In the genomic region with DNA sequence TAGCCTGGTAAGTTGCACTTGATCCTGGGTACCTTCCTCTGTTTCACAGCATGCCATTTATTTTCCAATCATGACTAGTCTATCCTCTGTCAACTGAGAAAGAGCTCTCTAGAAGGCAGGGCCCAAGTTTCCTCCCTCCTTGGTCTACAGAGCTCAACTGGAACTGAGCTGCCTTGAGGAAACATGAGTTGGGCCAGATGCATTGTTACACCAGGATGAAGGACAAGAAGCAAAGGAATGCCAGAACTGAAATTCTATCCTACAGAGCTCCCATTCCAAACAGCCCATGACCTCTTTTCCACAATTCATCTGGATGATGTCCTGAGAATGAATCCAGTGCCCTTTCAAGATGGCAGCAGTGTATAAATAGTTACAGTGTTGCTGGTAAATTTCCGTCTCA, we compare ENCODE assay signal across 18 cellular contexts.
DNase-seq lines count a peak whose midpoint lies in the region; ATAC-seq and TF ChIP-seq lines count a peak whose summit lies in the region.
"Had no signal": no experiment of that assay in that cellular context is flagged by ENCODE, and none has a peak within 500 bp of the region (broad histone marks: within the 10 kb centered on the region; RNA-seq: fewer than 3 reads in every experiment).

No MANE protein-coding gene starts in this region.

- H3K9me3 Mint-ChIP-seq in T-helper 1 cell treated with Interleukin-12 subunit alpha and Interleukin-12 subunit beta and Interleukin-4 antibody, amounts not matched to agents 30 μg/mL and 1 μg/mL, for 36 hours = peaks cover 16% of the 10 kb centered on the region
- no peaks in the 10 kb centered on the region for H3K9me3 Mint-ChIP-seq in natural killer cell treated with Interleukin-12 subunit alpha and Interleukin-12 subunit beta and Interleukin-15 and Interleukin-18, amount 100 ng/mL, for 72 hours
- H3K9me3 Mint-ChIP-seq in natural killer cell = no peaks in the 10 kb centered on the region

- peaks cover 12% of the 10 kb centered on the region for H3K27me3 Mint-ChIP-seq in T-helper 1 cell treated with Interleukin-12 subunit alpha and Interleukin-12 subunit beta and Interleukin-4 antibody, amounts not matched to agents 30 μg/mL and 1 μg/mL, for 36 hours (ENCODE audit: low read depth)
- no peaks in the 10 kb centered on the region for H3K27me3 Mint-ChIP-seq in natural killer cell treated with Interleukin-12 subunit alpha and Interleukin-12 subunit beta and Interleukin-15 and Interleukin-18, amount 100 ng/mL, for 72 hours
- no peaks in the 10 kb centered on the region for H3K27me3 Mint-ChIP-seq in natural killer cell (ENCODE audit: low read depth in 2 of 2)

- intact Hi-C loops in natural killer cell (cut with micrococcal nuclease) (no loop called here), dorsolateral prefrontal cortex (cut with DNase I) (no loop called here)

- H3K27me3 ChIP-seq in dorsolateral prefrontal cortex = peaks cover 0 to 29% (median 0%) of the 10 kb centered on the region in 45 donors

- DNase-seq in T-helper 1 cell (no peak), natural killer cell (no peak), myocyte (ENCODE audit: low read depth) (peak; percentile 18), dorsolateral prefrontal cortex (no peak), GM13976 (ENCODE audit: low spot score) (no peak)
- no peak for DNase-seq in natural killer cell treated with Interleukin-12 subunit alpha and Interleukin-12 subunit beta and Interleukin-15 and Interleukin-18, amount 100 ng/mL, for 72 hours (ENCODE audit: low spot score)
- no peak for DNase-seq in central memory CD4-positive, alpha-beta T cell
- DNase-seq: AML-193, DMS79 treated with DMSO at 0.1 percent for 48 hours, NCI-H1417 treated with DMSO at 0.1 percent for 48 hours, NCI-H1930, NCI-H226, NCI-H524, SHP77 treated with DMSO at 0.1 percent for 48 hours had no signal

- peaks cover 31% of the 10 kb centered on the region for H3K4me1 Mint-ChIP-seq in T-helper 1 cell treated with Interleukin-12 subunit alpha and Interleukin-12 subunit beta and Interleukin-4 antibody, amounts not matched to agents 30 μg/mL and 1 μg/mL, for 36 hours (ENCODE audit: low read depth)
- H3K4me1 Mint-ChIP-seq in natural killer cell treated with Interleukin-12 subunit alpha and Interleukin-12 subunit beta and Interleukin-15 and Interleukin-18, amount 100 ng/mL, for 72 hours (ENCODE audit: low read depth in 2 of 2) = peaks cover 12 to 20% of the 10 kb centered on the region in 2 donors
- peaks cover 21 to 23% of the 10 kb centered on the region in 2 donors for H3K4me1 Mint-ChIP-seq in natural killer cell

- TF ChIP-seq CTCF in natural killer cell (IDR thresholded peaks at IDR 0.05) (no peak), dorsolateral prefrontal cortex (IDR thresholded peaks at IDR 0.05 in 54 of 56, conservative IDR thresholded peaks at IDR 0.05 in 2 of 56; ENCODE audit: low read depth in 1 of 56, partially characterized antibody in 56 of 56) (no peak), GM13976 (IDR thresholded peaks at IDR 0.05; ENCODE audit: borderline replicate concordance, control extremely low read depth, extremely low read depth, insufficient read depth, missing control alignments) (no peak)

- in situ Hi-C loops in GM13976 (cut with MboI; ENCODE audit: low sequenced_read_pairs, unreplicated experiment) = no loop called here

- peaks cover 11% of the 10 kb centered on the region for H3K36me3 Mint-ChIP-seq in T-helper 1 cell treated with Interleukin-12 subunit alpha and Interleukin-12 subunit beta and Interleukin-4 antibody, amounts not matched to agents 30 μg/mL and 1 μg/mL, for 36 hours (ENCODE audit: low read depth)
- no peaks in the 10 kb centered on the region for H3K36me3 Mint-ChIP-seq in natural killer cell treated with Interleukin-12 subunit alpha and Interleukin-12 subunit beta and Interleukin-15 and Interleukin-18, amount 100 ng/mL, for 72 hours
- H3K36me3 Mint-ChIP-seq in natural killer cell = no peaks in the 10 kb centered on the region

- no peak overlapping the region for H3K4me3 ChIP-seq in dorsolateral prefrontal cortex

- no peak overlapping the region for H3K27ac ChIP-seq in dorsolateral prefrontal cortex
- H3K27ac ChIP-seq: 22Rv1, C4-2B, KMS-11 had no signal

- no peak for ATAC-seq in natural killer cell treated with Interleukin-12 subunit alpha and Interleukin-12 subunit beta and Interleukin-15 and Interleukin-18, amount 100 ng/mL, for 72 hours
- no peak for ATAC-seq in natural killer cell

- peak overlapping the region; percentile 46 for H3K27ac Mint-ChIP-seq in T-helper 1 cell treated with Interleukin-12 subunit alpha and Interleukin-12 subunit beta and Interleukin-4 antibody, amounts not matched to agents 30 μg/mL and 1 μg/mL, for 36 hours
- peak overlapping the region; percentile 14 to 66 for H3K27ac Mint-ChIP-seq in natural killer cell treated with Interleukin-12 subunit alpha and Interleukin-12 subunit beta and Interleukin-15 and Interleukin-18, amount 100 ng/mL, for 72 hours
- no peak overlapping the region for H3K27ac Mint-ChIP-seq in natural killer cell

- H3K4me3 Mint-ChIP-seq in T-helper 1 cell treated with Interleukin-12 subunit alpha and Interleukin-12 subunit beta and Interleukin-4 antibody, amounts not matched to agents 30 μg/mL and 1 μg/mL, for 36 hours = no peak overlapping the region
- H3K4me3 Mint-ChIP-seq in natural killer cell treated with Interleukin-12 subunit alpha and Interleukin-12 subunit beta and Interleukin-15 and Interleukin-18, amount 100 ng/mL, for 72 hours = no peak overlapping the region
- H3K4me3 Mint-ChIP-seq in natural killer cell = no peak overlapping the region

Comparison
In these comparisons a context has a peak if more than half of its experiments do, and no peak if none do; other contexts are left out.
1. H3K27ac Mint-ChIP-seq: peak in T-helper 1 cell treated with Interleukin-12 subunit alpha and Interleukin-12 subunit beta and Interleukin-4 antibody, amounts not matched to agents 30 μg/mL and 1 μg/mL, for 36 hours (single experiment) and natural killer cell treated with Interleukin-12 subunit alpha and Interleukin-12 subunit beta and Interleukin-15 and Interleukin-18, amount 100 ng/mL, for 72 hours (2 of 2); none in natural killer cell (0 of 2).